ENCODE assay signal across 1 cellular context in genomic region chrX:15816886-15817285, GRCh38.
TF ChIP-seq lines count a peak whose summit lies in the region.

No MANE protein-coding gene starts in this region.

TF ChIP-seq in HepG2, 621 proteins besides CTCF, POLR2A, EP300 and RAD21 (continued from another document):
- no peak for TF ChIP-seq RERE (CRISPR knock-in tag; IDR thresholded peaks at IDR 0.05; ENCODE audit: low read depth)
